In the genomic region with DNA sequence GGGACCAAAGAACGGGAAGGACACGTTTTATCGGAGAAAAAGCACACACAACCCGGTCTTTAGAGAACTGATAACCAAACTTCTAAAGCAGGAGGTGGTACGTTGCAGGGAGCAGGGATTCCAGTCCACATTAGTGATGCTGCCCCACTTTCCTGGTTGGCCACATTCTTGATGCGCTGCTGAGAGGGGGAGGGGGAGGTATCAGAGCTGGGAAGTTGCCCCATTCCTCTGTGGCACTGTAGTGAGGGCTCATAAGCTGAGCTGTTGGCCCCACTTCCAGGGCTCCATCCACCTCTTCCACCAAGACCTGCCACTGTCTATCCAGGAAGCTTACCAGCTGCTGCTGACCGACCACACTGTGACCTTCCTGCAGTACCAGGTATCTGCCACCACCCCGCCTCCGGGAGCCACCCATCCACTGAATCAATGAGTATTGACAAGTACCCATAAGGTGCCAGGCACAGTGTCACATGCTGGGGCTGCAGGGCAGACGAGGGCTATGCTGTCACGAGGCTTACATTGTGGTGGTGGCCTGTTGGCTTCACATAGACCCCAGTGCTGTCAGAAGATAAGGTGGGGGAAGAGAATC, we compare ENCODE assay signal across 8 cellular contexts. TPM values are rescaled to one million over a fixed set of nuclear protein-coding genes. Genes with fewer than 3 reads are reported as not detected.
A peak's percentile ranks its signal among the peaks of the same experiment; 100 is the strongest.
DNase-seq lines count a peak whose midpoint lies in the region; ATAC-seq and TF ChIP-seq lines count a peak whose summit lies in the region.

No MANE protein-coding gene starts in this region.

- H3K9me3 ChIP-seq in subcutaneous abdominal adipose tissue (ENCODE audit: control insufficient read depth in 5 of 5, low read length in 5 of 5), result no peaks in the 10 kb centered on the region

- H3K27ac ChIP-seq in C4-2B, result peak overlapping the region; percentile 89
- no peak overlapping the region for H3K27ac ChIP-seq in subcutaneous abdominal adipose tissue (ENCODE audit: low read depth, low read length)

- H3K4me3 Mint-ChIP-seq in activated naive CD8-positive, alpha-beta T cell treated with anti-CD3 and anti-CD28 coated beads for 36 hours, result peak overlapping the region; percentile 90

- H3K36me3 Mint-ChIP-seq in activated naive CD8-positive, alpha-beta T cell treated with anti-CD3 and anti-CD28 coated beads for 36 hours, result peaks cover 20% of the 10 kb centered on the region

- H3K9ac ChIP-seq in subcutaneous abdominal adipose tissue (ENCODE audit: low read length in 5 of 5), result peak overlapping the region; percentile 28 to 71 (median 61)

- H3K27me3 Mint-ChIP-seq in activated naive CD8-positive, alpha-beta T cell treated with anti-CD3 and anti-CD28 coated beads for 36 hours, result peaks cover 3% of the 10 kb centered on the region

- H3K27me3 ChIP-seq in subcutaneous abdominal adipose tissue (ENCODE audit: control insufficient read depth in 5 of 5, insufficient read depth in 4 of 5, low read length in 5 of 5), result no peaks in the 10 kb centered on the region

- TF ChIP-seq CTCF in C4-2B (conservative IDR thresholded peaks at IDR 0.05), result peak; percentile 34; the same call in 1 of the 2 replicates

- H3K4me3 ChIP-seq in Jurkat, Clone E6-1 (ENCODE audit: low read length), result peak overlapping the region; percentile 79
- H3K4me3 ChIP-seq in subcutaneous abdominal adipose tissue (ENCODE audit: low read depth in 1 of 5, low read length in 5 of 5), result peak overlapping the region; percentile 64 to 83 (median 72)

- ATAC-seq in HG03521 (IDR thresholded peaks at IDR 0.05; ENCODE audit: unreplicated experiment) (no peak), HG02759 (IDR thresholded peaks at IDR 0.05; ENCODE audit: unreplicated experiment) (no peak)

- no peaks in the 10 kb centered on the region for H3K9me3 Mint-ChIP-seq in activated naive CD8-positive, alpha-beta T cell treated with anti-CD3 and anti-CD28 coated beads for 36 hours

- H3K4me1 Mint-ChIP-seq in activated naive CD8-positive, alpha-beta T cell treated with anti-CD3 and anti-CD28 coated beads for 36 hours, result peaks cover 23% of the 10 kb centered on the region

- H3K27ac Mint-ChIP-seq in activated naive CD8-positive, alpha-beta T cell treated with anti-CD3 and anti-CD28 coated beads for 36 hours, result peak overlapping the region; percentile 78

- H3K4me1 ChIP-seq in subcutaneous abdominal adipose tissue (ENCODE audit: control insufficient read depth in 5 of 5, insufficient read depth in 5 of 5, low read length in 5 of 5), result peaks cover 5 to 48% (median 38%) of the 10 kb centered on the region in 5 donors

- H3K36me3 ChIP-seq in subcutaneous abdominal adipose tissue (ENCODE audit: control insufficient read depth in 5 of 5, insufficient read depth in 5 of 5, low read length in 5 of 5), result peaks cover 0 to 27% (median 10%) of the 10 kb centered on the region in 5 donors

- DNase-seq in Jurkat, Clone E6-1 (ENCODE audit: low read depth, low spot score), result no peak
- DNase-seq in activated naive CD8-positive, alpha-beta T cell treated with anti-CD3 and anti-CD28 coated beads for 36 hours, result peak; percentile 29
- DNase-seq in kidney tubule cell (ENCODE audit: low spot score) (peak; percentile 48), NCI-H1092 (lab: John Stamatoyannopoulos, UW) (no peak)

RNA-seq across cellular contexts. Expression of a gene that starts 1.0 kb away (rescaled TPM):
- polyA plus RNA-seq in Jurkat, Clone E6-1 (2012; ENCODE audit: insufficient read depth, insufficient read length), result 77.0 TPM
- 10 to 100 TPM; 44.6 to 45.5 TPM for total RNA-seq in activated naive CD8-positive, alpha-beta T cell treated with anti-CD3 and anti-CD28 coated beads for 36 hours

RNA-seq across cellular contexts. Expression of a gene that starts 2.0 kb away (rescaled TPM):
- 11.1 TPM for polyA plus RNA-seq in Jurkat, Clone E6-1 (2012; ENCODE audit: insufficient read depth, insufficient read length)
- total RNA-seq in activated naive CD8-positive, alpha-beta T cell treated with anti-CD3 and anti-CD28 coated beads for 36 hours, result 1 to 10 TPM; 4.3 to 4.5 TPM

RNA-seq across cellular contexts. Expression of a gene that starts 8.1 kb away (rescaled TPM):
- not detected for polyA plus RNA-seq in Jurkat, Clone E6-1 (2012; ENCODE audit: insufficient read depth, insufficient read length)
- 1 to 10 TPM; 4.8 to 5.0 TPM for total RNA-seq in activated naive CD8-positive, alpha-beta T cell treated with anti-CD3 and anti-CD28 coated beads for 36 hours

Comparison
In these comparisons a context has a peak if more than half of its experiments do, and no peak if none do; other contexts are left out.
1. DNase-seq: peak in activated naive CD8-positive, alpha-beta T cell treated with anti-CD3 and anti-CD28 coated beads for 36 hours (single experiment) and kidney tubule cell (single experiment); none in Jurkat, Clone E6-1 (single experiment) and NCI-H1092 (single experiment).